ENCODE assay signal across 2 cellular contexts in genomic region chr19:34429553-34429952, GRCh38.
TF ChIP-seq lines count a peak whose summit lies in the region.

No MANE protein-coding gene starts in this region.

TF ChIP-seq in HCT116, 20 proteins besides CTCF, POLR2A, EP300 and RAD21 (continued from another document):
- TF ChIP-seq, protein P1, sequence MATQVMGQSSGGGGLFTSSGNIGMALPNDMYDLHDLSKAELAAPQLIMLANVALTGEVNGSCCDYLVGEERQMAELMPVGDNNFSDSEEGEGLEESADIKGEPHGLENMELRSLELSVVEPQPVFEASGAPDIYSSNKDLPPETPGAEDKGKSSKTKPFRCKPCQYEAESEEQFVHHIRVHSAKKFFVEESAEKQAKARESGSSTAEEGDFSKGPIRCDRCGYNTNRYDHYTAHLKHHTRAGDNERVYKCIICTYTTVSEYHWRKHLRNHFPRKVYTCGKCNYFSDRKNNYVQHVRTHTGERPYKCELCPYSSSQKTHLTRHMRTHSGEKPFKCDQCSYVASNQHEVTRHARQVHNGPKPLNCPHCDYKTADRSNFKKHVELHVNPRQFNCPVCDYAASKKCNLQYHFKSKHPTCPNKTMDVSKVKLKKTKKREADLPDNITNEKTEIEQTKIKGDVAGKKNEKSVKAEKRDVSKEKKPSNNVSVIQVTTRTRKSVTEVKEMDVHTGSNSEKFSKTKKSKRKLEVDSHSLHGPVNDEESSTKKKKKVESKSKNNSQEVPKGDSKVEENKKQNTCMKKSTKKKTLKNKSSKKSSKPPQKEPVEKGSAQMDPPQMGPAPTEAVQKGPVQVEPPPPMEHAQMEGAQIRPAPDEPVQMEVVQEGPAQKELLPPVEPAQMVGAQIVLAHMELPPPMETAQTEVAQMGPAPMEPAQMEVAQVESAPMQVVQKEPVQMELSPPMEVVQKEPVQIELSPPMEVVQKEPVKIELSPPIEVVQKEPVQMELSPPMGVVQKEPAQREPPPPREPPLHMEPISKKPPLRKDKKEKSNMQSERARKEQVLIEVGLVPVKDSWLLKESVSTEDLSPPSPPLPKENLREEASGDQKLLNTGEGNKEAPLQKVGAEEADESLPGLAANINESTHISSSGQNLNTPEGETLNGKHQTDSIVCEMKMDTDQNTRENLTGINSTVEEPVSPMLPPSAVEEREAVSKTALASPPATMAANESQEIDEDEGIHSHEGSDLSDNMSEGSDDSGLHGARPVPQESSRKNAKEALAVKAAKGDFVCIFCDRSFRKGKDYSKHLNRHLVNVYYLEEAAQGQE (IDR thresholded peaks at IDR 0.05; ENCODE audit: low read depth): no peak
- no peak for TF ChIP-seq TCF7L2 (IDR thresholded peaks at IDR 0.05; ENCODE audit: borderline replicate concordance, extremely low read depth, insufficient read depth, insufficient read length)
- TF ChIP-seq, protein P2, sequence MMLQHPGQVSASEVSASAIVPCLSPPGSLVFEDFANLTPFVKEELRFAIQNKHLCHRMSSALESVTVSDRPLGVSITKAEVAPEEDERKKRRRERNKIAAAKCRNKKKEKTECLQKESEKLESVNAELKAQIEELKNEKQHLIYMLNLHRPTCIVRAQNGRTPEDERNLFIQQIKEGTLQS (IDR thresholded peaks at IDR 0.05): no peak
- no peak for TF ChIP-seq ZFX (IDR thresholded peaks at IDR 0.05)
- TF ChIP-seq EGR1 (IDR thresholded peaks at IDR 0.05; ENCODE audit: low read depth): no peak
- TF ChIP-seq ZNF274 (IDR thresholded peaks at IDR 0.05; ENCODE audit: low read depth, low read length): no peak

TF ChIP-seq in WTC11, 78 proteins besides CTCF, POLR2A, EP300 and RAD21 (continued from another document):
- no peak for TF ChIP-seq FOXP1 (CRISPR knock-in tag; IDR thresholded peaks at IDR 0.05; ENCODE audit: borderline replicate concordance)
